In genomic region chr6:27514906-27515495, GRCh38 we compare ENCODE assay signal across 12 cellular contexts. TPM values are rescaled to one million over a fixed set of nuclear protein-coding genes. Genes with fewer than 3 reads are reported as not detected.
A peak's percentile ranks its signal among the peaks of the same experiment; 100 is the strongest.
DNase-seq lines count a peak whose midpoint lies in the region; ATAC-seq and TF ChIP-seq lines count a peak whose summit lies in the region.
"Had no signal": no experiment of that assay in that cellular context is flagged by ENCODE, and none has a peak within 500 bp of the region (broad histone marks: within the 10 kb centered on the region; RNA-seq: fewer than 3 reads in every experiment).

No MANE protein-coding gene starts in this region.

- no peaks in the 10 kb centered on the region for H3K9me3 ChIP-seq in T-helper 17 cell (ENCODE audit: control insufficient read depth, low read length, poor library complexity, severe bottlenecking)

- peaks cover 59% of the 10 kb centered on the region for H3K27me3 Mint-ChIP-seq in activated CD8-positive, alpha-beta memory T cell treated with anti-CD3 and anti-CD28 coated beads, Interleukin-2, amount 10 ng/mL, durations not matched to agents 7 days and 5 days
- H3K27me3 Mint-ChIP-seq in T-helper 17 cell: peaks cover 53% of the 10 kb centered on the region

- peak overlapping the region; percentile 43 for H3K4me3 Mint-ChIP-seq in activated CD8-positive, alpha-beta memory T cell treated with anti-CD3 and anti-CD28 coated beads, Interleukin-2, amount 10 ng/mL, durations not matched to agents 7 days and 5 days
- peak overlapping the region; percentile 76 for H3K4me3 Mint-ChIP-seq in T-helper 17 cell

- TF ChIP-seq CTCF in fibroblast of the aortic adventitia (IDR thresholded peaks at IDR 0.05; ENCODE audit: insufficient read depth, low read length): no peak

- H3K36me3 Mint-ChIP-seq in activated CD8-positive, alpha-beta memory T cell treated with anti-CD3 and anti-CD28 coated beads, Interleukin-2, amount 10 ng/mL, durations not matched to agents 7 days and 5 days: no peaks in the 10 kb centered on the region
- H3K36me3 Mint-ChIP-seq in T-helper 17 cell (ENCODE audit: low read depth): peaks cover 2% of the 10 kb centered on the region

- H3K4me3 ChIP-seq in fibroblast of the aortic adventitia (ENCODE audit: low read depth, low read length) (peak overlapping the region; percentile 35), skeletal muscle cell (ENCODE audit: low read depth, low read length) (peak overlapping the region; percentile 18)

- no peak for DNase-seq in activated CD8-positive, alpha-beta memory T cell treated with anti-CD3 and anti-CD28 coated beads, Interleukin-2, amount 10 ng/mL, durations not matched to agents 7 days and 5 days
- DNase-seq in activated CD8-positive, alpha-beta memory T cell treated with anti-CD3 and anti-CD28 coated beads, Interleukin-2, amount 50 U/mL, for 4 hours: no peak
- DNase-seq in T-helper 17 cell (no peak), fibroblast of the aortic adventitia (ENCODE audit: low read depth) (no peak), skeletal muscle cell (ENCODE audit: low read depth) (no peak), HuH-7.5 (ENCODE audit: low spot score) (no peak), hypothalamus (lab: John Stamatoyannopoulos, UW) (no peak), D341Med (ENCODE audit: low spot score) (no peak)
- DNase-seq: foreskin keratinocyte, NCI-H1694 treated with DMSO at 0.1 percent for 48 hours, posterior cingulate gyrus had no signal

- H3K9me3 Mint-ChIP-seq in activated CD8-positive, alpha-beta memory T cell treated with anti-CD3 and anti-CD28 coated beads, Interleukin-2, amount 10 ng/mL, durations not matched to agents 7 days and 5 days (ENCODE audit: low read depth): no peaks in the 10 kb centered on the region

- H3K4me1 Mint-ChIP-seq in activated CD8-positive, alpha-beta memory T cell treated with anti-CD3 and anti-CD28 coated beads, Interleukin-2, amount 10 ng/mL, durations not matched to agents 7 days and 5 days: peaks cover 15% of the 10 kb centered on the region
- H3K4me1 Mint-ChIP-seq in T-helper 17 cell: peaks cover 15% of the 10 kb centered on the region

- CTCF ChIA-PET in activated CD8-positive, alpha-beta memory T cell treated with anti-CD3 and anti-CD28 coated beads, Interleukin-2, amount 10 ng/mL, durations not matched to agents 7 days and 5 days (lab: Charles Lee): interaction anchor here (0.7 kb wide), 1 partner anchor 395 kb away, joined by 3 read pairs; no protein-coding TSS in a partner anchor

- ATAC-seq in activated CD8-positive, alpha-beta memory T cell treated with anti-CD3 and anti-CD28 coated beads, Interleukin-2, amount 10 ng/mL, durations not matched to agents 7 days and 5 days: no peak
- no peak for ATAC-seq in T-helper 17 cell
- ATAC-seq: foreskin keratinocyte, left lobe of liver had no signal

- no peak overlapping the region for H3K27ac Mint-ChIP-seq in activated CD8-positive, alpha-beta memory T cell treated with anti-CD3 and anti-CD28 coated beads, Interleukin-2, amount 10 ng/mL, durations not matched to agents 7 days and 5 days
- H3K27ac Mint-ChIP-seq in T-helper 17 cell: no peak overlapping the region

RNA-seq across cellular contexts. Expression of gene ZNF184, which starts 42.1 kb away (rescaled TPM):
- 10 to 100 TPM; 12.4 to 12.9 TPM for total RNA-seq in activated CD8-positive, alpha-beta memory T cell treated with anti-CD3 and anti-CD28 coated beads, Interleukin-2, amount 10 ng/mL, durations not matched to agents 7 days and 5 days
- total RNA-seq in T-helper 17 cell: 10 to 100 TPM in 1 of 2 donors, 1 to 10 TPM in 1; 9.8 to 12.5 TPM
- 6.5 and 12.2 TPM in 2 replicates for total RNA-seq in fibroblast of the aortic adventitia (ENCODE audit: low replicate concordance)
